ENCODE assay signal across 11 cellular contexts in the genomic region with DNA sequence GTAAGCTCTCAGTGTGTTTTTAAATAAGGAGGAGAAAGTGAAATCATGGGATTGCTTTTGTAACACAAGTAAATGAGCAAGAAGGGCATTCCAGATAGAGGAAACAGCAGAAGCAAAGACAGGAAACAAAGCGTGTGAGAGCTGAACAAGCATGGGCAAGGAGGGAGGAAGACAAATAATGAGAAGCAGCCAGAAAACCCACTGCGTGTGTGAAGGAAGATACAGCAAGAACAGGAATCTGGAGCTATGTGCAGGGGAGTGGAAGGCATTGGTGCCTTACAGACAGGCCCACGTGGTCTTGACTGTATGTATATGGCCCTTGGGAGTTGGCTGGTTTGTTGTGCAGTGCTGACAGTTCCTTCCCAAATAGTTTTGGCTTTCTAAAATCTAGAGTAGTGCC.
A peak's percentile ranks its signal among the peaks of the same experiment; 100 is the strongest.
DNase-seq lines count a peak whose midpoint lies in the region; ATAC-seq, FAIRE-seq and TF ChIP-seq lines count a peak whose summit lies in the region.
"Had no signal": no experiment of that assay in that cellular context is flagged by ENCODE, and none has a peak within 500 bp of the region (broad histone marks: within the 10 kb centered on the region; RNA-seq: fewer than 3 reads in every experiment).

No MANE protein-coding gene starts in this region.

- H3K27me3 Mint-ChIP-seq in CD14-positive monocyte (ENCODE audit: low read depth in 3 of 3) = no peaks in the 10 kb centered on the region
- no peaks in the 10 kb centered on the region for H3K27me3 Mint-ChIP-seq in activated T-helper 2 cell treated with anti-CD3 and anti-CD28 coated beads, Interferon-gamma antibody, Interleukin-2, Interleukin-4, amounts not matched to agents 10 μg/mL and 5 μg/mL and 100 μg/mL, durations not matched to agents 14 hours and 24 hours and 36 hours (ENCODE audit: low read depth)

- H3K27ac ChIP-seq in left lung (peak overlapping the region; percentile 2 to 60), small intestine (ENCODE audit: low read depth in 1 of 2, low read length in 1 of 2) (peak overlapping the region in 1 of 2 donors; percentile 32)

- H3K9me3 ChIP-seq in left lung (no peaks in the 10 kb centered on the region), small intestine (ENCODE audit: control insufficient read depth, low read depth) (no peaks in the 10 kb centered on the region)

- H3K36me3 Mint-ChIP-seq in CD14-positive monocyte = peaks cover 20 to 25% of the 10 kb centered on the region in 2 donors
- H3K36me3 Mint-ChIP-seq in activated T-helper 2 cell treated with anti-CD3 and anti-CD28 coated beads, Interferon-gamma antibody, Interleukin-2, Interleukin-4, amounts not matched to agents 10 μg/mL and 5 μg/mL and 100 μg/mL, durations not matched to agents 14 hours and 24 hours and 36 hours (ENCODE audit: low read depth) = peaks cover 53% of the 10 kb centered on the region

- WGBS in small intestine, 3 donors = 60 to 90% (median 63%) methylated on average over 3 of the region's 3 CpGs

- H3K9me3 Mint-ChIP-seq in CD14-positive monocyte = peaks cover 0 to 4% (median 2%) of the 10 kb centered on the region in 7 donors
- no peaks in the 10 kb centered on the region for H3K9me3 Mint-ChIP-seq in activated T-helper 2 cell treated with anti-CD3 and anti-CD28 coated beads, Interferon-gamma antibody, Interleukin-2, Interleukin-4, amounts not matched to agents 10 μg/mL and 5 μg/mL and 100 μg/mL, durations not matched to agents 14 hours and 24 hours and 36 hours

- FAIRE-seq in small intestine (lab: Jason Lieb, UNC) = no peak

- peaks cover 39% of the 10 kb centered on the region for H3K4me1 Mint-ChIP-seq in CD14-positive monocyte
- peaks cover 48% of the 10 kb centered on the region for H3K4me1 Mint-ChIP-seq in activated T-helper 2 cell treated with anti-CD3 and anti-CD28 coated beads, Interferon-gamma antibody, Interleukin-2, Interleukin-4, amounts not matched to agents 10 μg/mL and 5 μg/mL and 100 μg/mL, durations not matched to agents 14 hours and 24 hours and 36 hours (ENCODE audit: low read depth)

- H3K4me3 Mint-ChIP-seq in CD14-positive monocyte = peak overlapping the region in 1 of 2 donors; percentile 17
- H3K4me3 Mint-ChIP-seq in activated T-helper 2 cell treated with anti-CD3 and anti-CD28 coated beads, Interferon-gamma antibody, Interleukin-2, Interleukin-4, amounts not matched to agents 10 μg/mL and 5 μg/mL and 100 μg/mL, durations not matched to agents 14 hours and 24 hours and 36 hours (ENCODE audit: low read depth) = no peak overlapping the region

- intact Hi-C loops in CD14-positive monocyte (cut with micrococcal nuclease) = loop anchor here in 1 of 2 donors (5.0 kb wide), 1 partner anchor 157 kb away; no protein-coding TSS in a partner anchor
- intact Hi-C loops in activated T-helper 2 cell treated with anti-CD3 and anti-CD28 coated beads, Interferon-gamma antibody, Interleukin-2, Interleukin-4, amounts not matched to agents 10 μg/mL and 5 μg/mL and 100 μg/mL, durations not matched to agents 14 hours and 24 hours and 36 hours (cut with micrococcal nuclease) = loop anchor here (5.0 kb wide), 1 partner anchor 118 kb away; a partner anchor contains a TSS
- intact Hi-C loops in left lung (cut with DNase I) = loop anchor here in 1 of 2 donors (5.0 kb wide), 1 partner anchor 157 kb away; no protein-coding TSS in a partner anchor

- ATAC-seq in GM21447 (IDR thresholded peaks at IDR 0.05; ENCODE audit: unreplicated experiment) (peak; percentile 51), left lung (peak; percentile 64), HG02840 (IDR thresholded peaks at IDR 0.05; ENCODE audit: low FRiP score, unreplicated experiment) (no peak)

- peak overlapping the region; percentile 20 to 82 (median 72) for H3K27ac Mint-ChIP-seq in CD14-positive monocyte
- peak overlapping the region; percentile 56 for H3K27ac Mint-ChIP-seq in activated T-helper 2 cell treated with anti-CD3 and anti-CD28 coated beads, Interferon-gamma antibody, Interleukin-2, Interleukin-4, amounts not matched to agents 10 μg/mL and 5 μg/mL and 100 μg/mL, durations not matched to agents 14 hours and 24 hours and 36 hours

- no peak for TF ChIP-seq CTCF in CD14-positive monocyte (IDR thresholded peaks at IDR 0.05)
- no peak for TF ChIP-seq CTCF in left lung (IDR thresholded peaks at IDR 0.05)

- DNase-seq in CD14-positive monocyte (ENCODE audit: low spot score) (no peak), left lung (no peak), NCI-H2171 treated with DMSO at 0.1 percent for 48 hours (lab: John Stamatoyannopoulos, UW) (no peak), NCI-H510A treated with DMSO at 0.1 percent for 48 hours (lab: John Stamatoyannopoulos, UW) (no peak), small intestine (no peak)
- DNase-seq in activated T-helper 2 cell treated with anti-CD3 and anti-CD28 coated beads, Interferon-gamma antibody, Interleukin-2, Interleukin-4, amounts not matched to agents 10 μg/mL and 5 μg/mL and 100 μg/mL, durations not matched to agents 14 hours and 24 hours and 36 hours (ENCODE audit: low spot score) = no peak
- DNase-seq: retina, SHP77, trophoblast cell had no signal

- H3K4me3 ChIP-seq in left lung = no peak overlapping the region
- H3K4me3 ChIP-seq in small intestine (ENCODE audit: low read depth in 1 of 2, low read length in 2 of 2) = no peak overlapping the region

- H3K4me1 ChIP-seq in left lung (peaks cover 0 to 45% of the 10 kb centered on the region in 2 donors), small intestine (ENCODE audit: control insufficient read depth in 2 of 2, insufficient read depth in 1 of 2, low read depth in 1 of 2, low read length in 1 of 2) (no peaks in the 10 kb centered on the region)

- H3K36me3 ChIP-seq in left lung (no peaks in the 10 kb centered on the region), small intestine (ENCODE audit: control insufficient read depth in 2 of 2, insufficient read depth in 2 of 2, low read length in 2 of 2) (peaks cover 0 to 1% of the 10 kb centered on the region in 2 donors)

- no peaks in the 10 kb centered on the region for H3K27me3 ChIP-seq in left lung
- H3K27me3 ChIP-seq in small intestine (ENCODE audit: control insufficient read depth in 2 of 2, insufficient read depth in 2 of 2, low read length in 2 of 2) = no peaks in the 10 kb centered on the region
